In genomic region chr10:3064423-3064822, GRCh38 we compare ENCODE assay signal across 2 cellular contexts.
TF ChIP-seq lines count a peak whose summit lies in the region.

No MANE protein-coding gene starts in this region.

TF ChIP-seq in IMR-90, 13 proteins besides CTCF, POLR2A, EP300 and RAD21:
- TF ChIP-seq SMC3 (IDR thresholded peaks at IDR 0.05; ENCODE audit: low read depth, low read length) (no peak), BHLHE40 (IDR thresholded peaks at IDR 0.05; ENCODE audit: low read depth, low read length) (no peak), RCOR1 (IDR thresholded peaks at IDR 0.05; ENCODE audit: insufficient replicate concordance, low read length) (no peak), CEBPB (IDR thresholded peaks at IDR 0.05; ENCODE audit: low read depth, low read length) (no peak), FOS (IDR thresholded peaks at IDR 0.05; ENCODE audit: low read depth, low read length) (no peak), ELK1 (IDR thresholded peaks at IDR 0.05; ENCODE audit: borderline replicate concordance, low read depth, low read length) (no peak), MAZ (IDR thresholded peaks at IDR 0.05; ENCODE audit: borderline replicate concordance, low read depth, low read length) (no peak), NFE2L2 (IDR thresholded peaks at IDR 0.05; ENCODE audit: low read depth, low read length) (no peak), RFX5 (IDR thresholded peaks at IDR 0.05; ENCODE audit: low read depth, low read length) (no peak), CHD1 (IDR thresholded peaks at IDR 0.05; ENCODE audit: low read depth, low read length) (no peak), MAFK (IDR thresholded peaks at IDR 0.05; ENCODE audit: low read depth, low read length) (no peak), MXI1 (IDR thresholded peaks at IDR 0.05; ENCODE audit: borderline replicate concordance, low read depth, low read length) (no peak), USF2 (IDR thresholded peaks at IDR 0.05; ENCODE audit: low read depth, low read length) (no peak)

TF ChIP-seq in GM12878, 131 proteins besides CTCF, POLR2A, EP300 and RAD21:
- no peak for TF ChIP-seq BCLAF1 (IDR thresholded peaks at IDR 0.05)
- no peak for TF ChIP-seq CEBPZ (IDR thresholded peaks at IDR 0.05; ENCODE audit: low read depth, low read length)
- no peak for TF ChIP-seq STAT3 (IDR thresholded peaks at IDR 0.05; ENCODE audit: low read depth, low read length)
- no peak for TF ChIP-seq USF2 (IDR thresholded peaks at IDR 0.05; ENCODE audit: borderline replicate concordance, low read depth, low read length)
- no peak for TF ChIP-seq CHD4 (IDR thresholded peaks at IDR 0.05)
- no peak for TF ChIP-seq ZNF622 (IDR thresholded peaks at IDR 0.05)
